ENCODE assay signal across 29 cellular contexts in genomic region chr5:66527478-66527877, GRCh38.
"Had no signal": no experiment of that assay in that cellular context is flagged by ENCODE, and none has a peak within 500 bp of the region (broad histone marks: within the 10 kb centered on the region; RNA-seq: fewer than 3 reads in every experiment).

No MANE protein-coding gene starts in this region.

- DNase-seq: activated CD4-positive, alpha-beta T cell treated with anti-CD3 and anti-CD28 coated beads for 1 hour; activated CD4-positive, alpha-beta T cell treated with anti-CD3 and anti-CD28 coated beads, Interleukin-2, amount 10 ng/mL, durations not matched to agents 7 days and 5 days; activated CD4-positive, alpha-beta T cell treated with anti-CD3 and anti-CD28 coated beads, Interleukin-2, amount 50 U/mL, for 48 hours; activated CD4-positive, CD25-positive, alpha-beta regulatory T cell; activated CD8-positive, alpha-beta T cell treated with anti-CD3 and anti-CD28 coated beads, Interleukin-2, amount 10 ng/mL, durations not matched to agents 7 days and 5 days; activated gamma-delta T cell treated with Interleukin-2 at 50 U/mL for 16 hours; activated naive CD4-positive, alpha-beta T cell treated with anti-CD3 and anti-CD28 coated beads for 36 hours; activated T-cell treated with anti-CD3 and anti-CD28 coated beads, Interleukin-2, amount 50 U/mL, for 24 hours; adrenal gland; body of pancreas; NCI-H1048; NCI-H1436 treated with DMSO at 0.1 percent for 48 hours; NCI-H1694 treated with DMSO at 0.1 percent for 48 hours; NCI-H2029 treated with DMSO at 0.1 percent for 48 hours; NCI-H2107; NCI-H2171; NCI-H510A; NCI-H526; NCI-H748 treated with DMSO at 0.1 percent for 48 hours; PC-9; SW 1271; T-helper 1 cell; T-helper 2 cell; T1000; WERI-Rb-1 had no signal

- H3K9me3 Mint-ChIP-seq: activated CD4-positive, alpha-beta T cell treated with anti-CD3 and anti-CD28 coated beads, Interleukin-2, amount 10 ng/mL, durations not matched to agents 7 days and 5 days; activated naive CD4-positive, alpha-beta T cell treated with anti-CD3 and anti-CD28 coated beads for 36 hours; activated naive CD4-positive, alpha-beta T cell treated with anti-CD3 and anti-CD28 coated beads, Interleukin-2, amount 50 U/mL, for 72 hours; activated T-cell treated with anti-CD3 and anti-CD28 coated beads, Interleukin-2, amount 50 U/mL, for 24 hours had no signal

- H2AFZ ChIP-seq: PC-9 had no signal

- H3K4me1 ChIP-seq: adrenal gland, body of pancreas, breast epithelium had no signal

- H3K27ac Mint-ChIP-seq: activated CD4-positive, alpha-beta T cell treated with anti-CD3 and anti-CD28 coated beads, Interleukin-2, amount 10 ng/mL, durations not matched to agents 7 days and 5 days; activated CD8-positive, alpha-beta T cell treated with anti-CD3 and anti-CD28 coated beads, Interleukin-2, amount 10 ng/mL, durations not matched to agents 7 days and 5 days; activated naive CD4-positive, alpha-beta T cell treated with anti-CD3 and anti-CD28 coated beads for 36 hours; activated naive CD4-positive, alpha-beta T cell treated with anti-CD3 and anti-CD28 coated beads, Interleukin-2, amount 50 U/mL, for 72 hours; activated T-cell treated with anti-CD3 and anti-CD28 coated beads, Interleukin-2, amount 50 U/mL, for 24 hours had no signal

- H3K27ac ChIP-seq: adrenal gland, body of pancreas, breast epithelium, PC-9, RWPE1, WERI-Rb-1 had no signal

- ATAC-seq: activated CD8-positive, alpha-beta T cell treated with anti-CD3 and anti-CD28 coated beads, Interleukin-2, amount 10 ng/mL, durations not matched to agents 7 days and 5 days; activated naive CD4-positive, alpha-beta T cell treated with anti-CD3 and anti-CD28 coated beads, Interleukin-2, amount 50 U/mL, for 72 hours; body of pancreas; Right ventricle myocardium inferior had no signal

- H3K36me3 ChIP-seq: adrenal gland, breast epithelium, WERI-Rb-1 had no signal

- H3K4me2 ChIP-seq: PC-9 had no signal

- H3K27me3 ChIP-seq: body of pancreas, breast epithelium had no signal

- H3K4me1 Mint-ChIP-seq: activated CD4-positive, alpha-beta T cell treated with anti-CD3 and anti-CD28 coated beads, Interleukin-2, amount 10 ng/mL, durations not matched to agents 7 days and 5 days had no signal

- H3K4me3 ChIP-seq: adrenal gland, body of pancreas, breast epithelium, PC-9 had no signal

- H3K36me3 Mint-ChIP-seq: activated naive CD4-positive, alpha-beta T cell treated with anti-CD3 and anti-CD28 coated beads, Interleukin-2, amount 50 U/mL, for 72 hours had no signal

- H3K9me3 ChIP-seq: adrenal gland, body of pancreas, breast epithelium had no signal

- H3K4me3 Mint-ChIP-seq: activated CD4-positive, alpha-beta T cell treated with anti-CD3 and anti-CD28 coated beads, Interleukin-2, amount 10 ng/mL, durations not matched to agents 7 days and 5 days; activated CD8-positive, alpha-beta T cell treated with anti-CD3 and anti-CD28 coated beads, Interleukin-2, amount 10 ng/mL, durations not matched to agents 7 days and 5 days; activated naive CD4-positive, alpha-beta T cell treated with anti-CD3 and anti-CD28 coated beads for 36 hours; activated T-cell treated with anti-CD3 and anti-CD28 coated beads, Interleukin-2, amount 50 U/mL, for 24 hours had no signal
